2 cellular contexts compared by ENCODE assay signal in genomic region chr16:88287219-88287618, GRCh38.
TF ChIP-seq lines count a peak whose summit lies in the region.

No MANE protein-coding gene starts in this region.

TF ChIP-seq in IMR-90, 13 proteins besides CTCF, POLR2A, EP300 and RAD21:
- TF ChIP-seq CHD1 (IDR thresholded peaks at IDR 0.05; ENCODE audit: low read depth, low read length) = no peak
- TF ChIP-seq FOS (IDR thresholded peaks at IDR 0.05; ENCODE audit: low read depth, low read length) = no peak
- no peak for TF ChIP-seq NFE2L2 (IDR thresholded peaks at IDR 0.05; ENCODE audit: low read depth, low read length)
- no peak for TF ChIP-seq CEBPB (IDR thresholded peaks at IDR 0.05; ENCODE audit: low read depth, low read length)
- TF ChIP-seq MXI1 (IDR thresholded peaks at IDR 0.05; ENCODE audit: borderline replicate concordance, low read depth, low read length) = no peak
- no peak for TF ChIP-seq MAZ (IDR thresholded peaks at IDR 0.05; ENCODE audit: borderline replicate concordance, low read depth, low read length)
- peak; percentile 38 for TF ChIP-seq SMC3 (IDR thresholded peaks at IDR 0.05; ENCODE audit: low read depth, low read length)
TF ChIP-seq in IMR-90: peak in this region for 1.

TF ChIP-seq in GM12878, 131 proteins besides CTCF, POLR2A, EP300 and RAD21:
- TF ChIP-seq ATF3 (IDR thresholded peaks at IDR 0.05; ENCODE audit: borderline replicate concordance, extremely low read depth, low read depth, low read length) (no peak), CBX5 (IDR thresholded peaks at IDR 0.05; ENCODE audit: low read depth) (peak; percentile 82; the same call in 1 of the 2 replicates)
